8 cellular contexts compared by ENCODE assay signal in the genomic region with DNA sequence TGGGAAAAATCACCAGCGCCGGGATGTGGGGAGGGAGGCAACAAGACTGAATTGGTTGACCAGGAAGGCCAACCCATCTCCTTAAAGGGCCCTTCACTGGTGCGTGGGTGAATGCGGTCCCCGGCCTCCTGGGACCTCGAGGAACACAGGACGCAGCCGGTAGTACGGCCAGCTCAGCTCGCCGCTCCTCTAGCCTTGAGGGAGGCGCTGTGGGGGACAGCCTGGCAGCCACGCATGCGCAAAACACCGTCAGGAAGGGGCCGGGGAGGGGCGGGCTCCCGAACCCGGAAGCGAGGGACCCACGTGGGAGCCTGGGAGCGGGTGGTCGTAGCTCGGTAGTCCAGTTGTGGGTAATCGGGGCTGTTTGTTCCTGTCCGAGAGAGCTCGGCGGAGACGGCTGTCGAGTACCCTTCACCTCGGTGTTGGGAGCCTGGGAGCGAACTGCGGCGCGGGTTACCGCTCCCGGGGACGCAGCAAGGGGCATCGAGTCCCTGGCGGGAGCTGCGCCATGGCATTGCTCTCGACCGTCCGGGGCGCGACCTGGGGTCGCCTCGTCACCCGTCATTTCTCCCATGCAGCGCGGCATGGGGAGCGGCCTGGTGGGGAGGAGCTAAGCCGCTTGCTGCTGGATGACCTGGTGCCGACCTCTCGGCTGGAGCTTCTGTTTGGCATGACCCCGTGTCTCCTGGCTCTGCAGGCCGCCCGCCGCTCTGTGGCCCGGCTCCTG. TPM values are rescaled to one million over a fixed set of nuclear protein-coding genes. Genes with fewer than 3 reads are reported as not detected.
DNase-seq lines count a peak whose midpoint lies in the region; ATAC-seq lines count a peak whose summit lies in the region.

A gene with protein sequence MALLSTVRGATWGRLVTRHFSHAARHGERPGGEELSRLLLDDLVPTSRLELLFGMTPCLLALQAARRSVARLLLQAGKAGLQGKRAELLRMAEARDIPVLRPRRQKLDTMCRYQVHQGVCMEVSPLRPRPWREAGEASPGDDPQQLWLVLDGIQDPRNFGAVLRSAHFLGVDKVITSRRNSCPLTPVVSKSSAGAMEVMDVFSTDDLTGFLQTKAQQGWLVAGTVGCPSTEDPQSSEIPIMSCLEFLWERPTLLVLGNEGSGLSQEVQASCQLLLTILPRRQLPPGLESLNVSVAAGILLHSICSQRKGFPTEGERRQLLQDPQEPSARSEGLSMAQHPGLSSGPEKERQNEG (plus strand): TSS at position 281 of the 727 bp plus-strand sequence. CDS start 228 bp downstream, at position 509.

- DNase-seq in CD4-positive, alpha-beta memory T cell, result peak; percentile 80 to 86 (median 82)
- DNase-seq in HS-27A (ENCODE audit: low read depth) (peak; percentile 72), NOMO-1 (lab: John Stamatoyannopoulos, UW; ENCODE audit: unreplicated experiment in 2 of 2) (peak; percentile 79 to 87), mesendoderm (peak; percentile 95)
- peak; percentile 87 to 88 for DNase-seq in activated CD8-positive, alpha-beta memory T cell treated with anti-CD3 and anti-CD28 coated beads for 4 hours (ENCODE audit: low read depth in 2 of 2)
- DNase-seq in effector memory CD8-positive, alpha-beta T cell, result peak; percentile 78 to 83 (median 78)
- peak; percentile 73 for DNase-seq in stimulated activated CD8-positive, alpha-beta memory T cell treated with anti-CD3 and anti-CD28 coated beads, Interleukin-12 subunit alpha, Interleukin-12 subunit beta, amount 100 ng/mL, for 24 hours (ENCODE audit: extremely low read depth)

- no peaks in the 10 kb centered on the region for H3K9me3 Mint-ChIP-seq in CD4-positive, alpha-beta memory T cell
- H3K9me3 Mint-ChIP-seq in effector memory CD8-positive, alpha-beta T cell, result no peaks in the 10 kb centered on the region

- peak within 1 kb of the TSS; percentile 5 for H3K18ac ChIP-seq in mesendoderm (ENCODE audit: low read length)

- WGBS in mesendoderm (ENCODE audit: extremely low coverage, insufficient coverage, low lambda C conversion rate), result no CpG with 5 or more reads among the region's 60 CpGs

- no peaks in the 10 kb centered on the region for H3K27me3 ChIP-seq in CD4-positive, alpha-beta memory T cell (ENCODE audit: insufficient read depth, low read length)
- H3K27me3 ChIP-seq in mesendoderm (ENCODE audit: insufficient read depth, low read length, poor library complexity), result no peaks in the 10 kb centered on the region

- peaks cover 8% of the 10 kb centered on the region for H3K79me2 ChIP-seq in mesendoderm (ENCODE audit: control insufficient read depth, insufficient read depth, low read length)

- peak within 1 kb of the TSS; percentile 39 for H3K4ac ChIP-seq in mesendoderm (ENCODE audit: low read depth, low read length)

- H3K79me1 ChIP-seq in mesendoderm (ENCODE audit: low read length), result peaks cover 19% of the 10 kb centered on the region

- H2BK120ac ChIP-seq in mesendoderm (ENCODE audit: low read depth, low read length), result no peak within 1 kb of the TSS

- peak within 1 kb of the TSS; percentile 67 for H2BK5ac ChIP-seq in mesendoderm (ENCODE audit: low read length)

- intact Hi-C loops in CD4-positive, alpha-beta memory T cell (cut with micrococcal nuclease), result loop anchor here (1.0 to 10.0 kb wide), 6 partner anchors 10 to 343 kb away; partner anchors contain the start of genes AATF, DHRS11, GGNBP2 and ZNHIT3

- H3K23ac ChIP-seq in mesendoderm (ENCODE audit: low read length), result peak within 1 kb of the TSS; percentile 98

- H3K27me3 Mint-ChIP-seq in CD4-positive, alpha-beta memory T cell, result no peaks in the 10 kb centered on the region
- H3K27me3 Mint-ChIP-seq in effector memory CD8-positive, alpha-beta T cell, result no peaks in the 10 kb centered on the region

- peak within 1 kb of the TSS; percentile 89 to 97 (median 94) for H3K27ac Mint-ChIP-seq in CD4-positive, alpha-beta memory T cell
- H3K27ac Mint-ChIP-seq in effector memory CD8-positive, alpha-beta T cell, result peak within 1 kb of the TSS; percentile 93 to 96

- peak within 1 kb of the TSS; percentile 97 for H3K9ac ChIP-seq in mesendoderm (ENCODE audit: low read length)

- H3K4me1 Mint-ChIP-seq in CD4-positive, alpha-beta memory T cell, result peaks cover 27 to 45% (median 36%) of the 10 kb centered on the region in 4 donors
- H3K4me1 Mint-ChIP-seq in effector memory CD8-positive, alpha-beta T cell (ENCODE audit: low read depth in 2 of 2), result peaks cover 31 to 33% of the 10 kb centered on the region in 2 donors

- no peaks in the 10 kb centered on the region for H3K36me3 ChIP-seq in CD4-positive, alpha-beta memory T cell (ENCODE audit: insufficient read depth, low read length)
- peaks cover 2% of the 10 kb centered on the region for H3K36me3 ChIP-seq in mesendoderm (ENCODE audit: control insufficient read depth, insufficient read depth, low read length)

- POLR2A ChIA-PET in CD4-positive, alpha-beta memory T cell (lab: Charles Lee; ENCODE audit: partially characterized antibody), result interaction anchor here (0.5 to 4.4 kb wide), 13 partner anchors 10 to 1008 kb away, joined by 3 to 45 read pairs (median 5); partner anchors contain the start of genes DHRS11, GGNBP2, MYO19 and PIGW

- CTCF ChIA-PET in CD4-positive, alpha-beta memory T cell (lab: Charles Lee; ENCODE audit: partially characterized antibody), result interaction anchor here (0.6 to 4.6 kb wide), 22 partner anchors 10 to 858 kb away, joined by 3 to 62 read pairs (median 6); partner anchors contain the start of genes C17orf78, DHRS11, MYO19 and PIGW

- ATAC-seq in GM19438 (IDR thresholded peaks at IDR 0.05; ENCODE audit: low read depth, unreplicated experiment), result peak; percentile 84
- ATAC-seq in effector memory CD8-positive, alpha-beta T cell (replicated peaks), result peak; percentile 84

- no peak within 1 kb of the TSS for H4K5ac ChIP-seq in mesendoderm (ENCODE audit: low read length)

- H3K9me3 ChIP-seq in CD4-positive, alpha-beta memory T cell (ENCODE audit: control insufficient read depth in 1 of 2, low read length in 2 of 2), result no peaks in the 10 kb centered on the region

- no peak within 1 kb of the TSS for H4K8ac ChIP-seq in mesendoderm (ENCODE audit: low read depth, low read length)

- H3K4me3 Mint-ChIP-seq in CD4-positive, alpha-beta memory T cell, result peak within 1 kb of the TSS; percentile 84 to 95 (median 93)
- peak within 1 kb of the TSS; percentile 88 to 95 for H3K4me3 Mint-ChIP-seq in effector memory CD8-positive, alpha-beta T cell

- peaks cover 34% of the 10 kb centered on the region for H3K4me1 ChIP-seq in CD4-positive, alpha-beta memory T cell (ENCODE audit: insufficient read depth, low read length)
- H3K4me1 ChIP-seq in mesendoderm (ENCODE audit: control insufficient read depth, low read depth, low read length), result peaks cover 7% of the 10 kb centered on the region

- H3K36me3 Mint-ChIP-seq in CD4-positive, alpha-beta memory T cell, result peaks cover 6 to 12% of the 10 kb centered on the region in 2 donors
- H3K36me3 Mint-ChIP-seq in effector memory CD8-positive, alpha-beta T cell (ENCODE audit: insufficient read depth), result peaks cover 12% of the 10 kb centered on the region

- H3K56ac ChIP-seq in mesendoderm (ENCODE audit: low read length), result peak within 1 kb of the TSS; percentile 98

- peak within 1 kb of the TSS; percentile 76 to 86 for H3K4me3 ChIP-seq in CD4-positive, alpha-beta memory T cell (ENCODE audit: low read length in 2 of 2)
- peak within 1 kb of the TSS; percentile 93 for H3K4me3 ChIP-seq in mesendoderm (ENCODE audit: low read length)

- H2BK15ac ChIP-seq in mesendoderm (replicated peaks; ENCODE audit: low read depth), result no peak within 1 kb of the TSS

- peak within 1 kb of the TSS; percentile 87 for H3K4me2 ChIP-seq in mesendoderm (ENCODE audit: low read length)

- peak within 1 kb of the TSS; percentile 74 for H3K27ac ChIP-seq in CD4-positive, alpha-beta memory T cell (ENCODE audit: low read depth, low read length)
- H3K27ac ChIP-seq in mesendoderm (ENCODE audit: low read depth, low read length), result peak within 1 kb of the TSS; percentile 81

- H2AK5ac ChIP-seq in mesendoderm (ENCODE audit: low read length), result peak within 1 kb of the TSS; percentile 56

RNA-seq across cellular contexts. Expression of the gene that starts here (rescaled TPM):
- 10 to 100 TPM; 11.8 to 13.3 TPM for total RNA-seq in CD4-positive, alpha-beta memory T cell
- 1 to 10 TPM; 1.7 to 4.4 TPM for polyA plus RNA-seq in CD4-positive, alpha-beta memory T cell
- polyA plus RNA-seq in mesendoderm (2013, experiment 1 of 2), result 4.0 TPM
- 4.0 TPM for polyA plus RNA-seq in mesendoderm (2013, experiment 2 of 2)

Comparison
In these comparisons a context has a peak if more than half of its experiments do, and no peak if none do; other contexts are left out.
1. Peak in every context shown above with its lines: DNase-seq, ATAC-seq, H3K4me3 ChIP-seq and H3K27ac ChIP-seq.